ENCODE assay signal across 7 cellular contexts in genomic region chr17:33931148-33931814, GRCh38.
DNase-seq lines count a peak whose midpoint lies in the region; ATAC-seq and TF ChIP-seq lines count a peak whose summit lies in the region.
"Not testable (repeated sequence)": the region's sequence is repeated elsewhere in the genome, so short reads cannot be mapped to it uniquely, and the experiment has no call there.

No MANE protein-coding gene starts in this region.

- not testable (repeated sequence) for H3K18ac ChIP-seq in mesendoderm (ENCODE audit: low read length)

- H3K9me3 Mint-ChIP-seq in type B pancreatic cell: not testable (repeated sequence)

- not testable (repeated sequence) for H3K36me3 Mint-ChIP-seq in type B pancreatic cell

- H3K79me2 ChIP-seq in mesendoderm (ENCODE audit: control insufficient read depth, insufficient read depth, low read length): not testable (repeated sequence)

- H2BK15ac ChIP-seq in mesendoderm (replicated peaks; ENCODE audit: low read depth): not testable (repeated sequence)

- peak; percentile 67 for DNase-seq in DMS79 treated with DMSO at 0.1 percent for 48 hours (lab: John Stamatoyannopoulos, UW)
- DNase-seq in NCI-H69 (lab: John Stamatoyannopoulos, UW): peak; percentile 30
- DNase-seq in SK-N-DZ (ENCODE audit: low spot score): peak; percentile 41
- peak; percentile 43 for DNase-seq in ecto neural progenitor cell (ENCODE audit: low spot score)
- DNase-seq in Right ventricle myocardium superior; type B pancreatic cell (ENCODE audit: extremely low spot score, unreplicated experiment): not testable (repeated sequence)
- DNase-seq in mesendoderm: peak; percentile 44

- no CpG with 5 or more reads among the region's 19 CpGs for WGBS in mesendoderm (ENCODE audit: extremely low coverage, insufficient coverage, low lambda C conversion rate)

- H2AK5ac ChIP-seq in mesendoderm (ENCODE audit: low read length): not testable (repeated sequence)

- H2BK120ac ChIP-seq in mesendoderm (ENCODE audit: low read depth, low read length): not testable (repeated sequence)

- peak; percentile 58 for ATAC-seq in Right ventricle myocardium superior (ENCODE audit: poor library complexity)

- H4K8ac ChIP-seq in mesendoderm (ENCODE audit: low read depth, low read length): not testable (repeated sequence)

- H3K79me1 ChIP-seq in mesendoderm (ENCODE audit: low read length): not testable (repeated sequence)

- H3K27ac ChIP-seq in mesendoderm (ENCODE audit: low read depth, low read length): not testable (repeated sequence)

- H3K4me3 Mint-ChIP-seq in type B pancreatic cell: not testable (repeated sequence)

- peak overlapping the region; percentile 48 for H3K27ac Mint-ChIP-seq in type B pancreatic cell

- H3K27me3 ChIP-seq in mesendoderm (ENCODE audit: insufficient read depth, low read length, poor library complexity): not testable (repeated sequence)

- peak overlapping the region; percentile 19 for H3K56ac ChIP-seq in mesendoderm (ENCODE audit: low read length)

- not testable (repeated sequence) for H3K4ac ChIP-seq in mesendoderm (ENCODE audit: low read depth, low read length)

- H3K9ac ChIP-seq in mesendoderm (ENCODE audit: low read length): not testable (repeated sequence)

- not testable (repeated sequence) for H2BK5ac ChIP-seq in mesendoderm (ENCODE audit: low read length)

- peaks cover 12% of the 10 kb centered on the region for H3K4me1 ChIP-seq in mesendoderm (ENCODE audit: control insufficient read depth, low read depth, low read length)

- peaks cover 40% of the 10 kb centered on the region for H3K4me1 Mint-ChIP-seq in type B pancreatic cell (ENCODE audit: unreplicated experiment)

- not testable (repeated sequence) for H3K4me2 ChIP-seq in mesendoderm (ENCODE audit: low read length)

- intact Hi-C loops in Right ventricle myocardium superior (cut with DNase I): not testable (repeated sequence)

- H3K4me3 ChIP-seq in mesendoderm (ENCODE audit: low read length): not testable (repeated sequence)

- H3K23ac ChIP-seq in mesendoderm (ENCODE audit: low read length): not testable (repeated sequence)

- not testable (repeated sequence) for H4K5ac ChIP-seq in mesendoderm (ENCODE audit: low read length)

- not testable (repeated sequence) for H3K36me3 ChIP-seq in mesendoderm (ENCODE audit: control insufficient read depth, insufficient read depth, low read length)

- H3K27me3 Mint-ChIP-seq in type B pancreatic cell: peaks cover 15% of the 10 kb centered on the region

- not testable (repeated sequence) for TF ChIP-seq CTCF in type B pancreatic cell (conservative IDR thresholded peaks at IDR 0.05)
